In genomic region chr18:51617167-51617566, GRCh38 we compare ENCODE assay signal across 32 cellular contexts.
A peak's percentile ranks its signal among the peaks of the same experiment; 100 is the strongest.
DNase-seq lines count a peak whose midpoint lies in the region; ATAC-seq, FAIRE-seq and TF ChIP-seq lines count a peak whose summit lies in the region.
"Had no signal": no experiment of that assay in that cellular context is flagged by ENCODE, and none has a peak within 500 bp of the region (broad histone marks: within the 10 kb centered on the region; RNA-seq: fewer than 3 reads in every experiment).

No MANE protein-coding gene starts in this region.

- H3K9ac ChIP-seq in astrocyte (ENCODE audit: low read length) = no peak overlapping the region

- H3K4me1 Mint-ChIP-seq in astrocyte (ENCODE audit: low read depth, unreplicated experiment) (peaks cover 21% of the 10 kb centered on the region), T-helper 17 cell (peaks cover 2% of the 10 kb centered on the region)
- H3K4me1 Mint-ChIP-seq: natural killer cell; stimulated activated naive B cell treated with anti-CD40 and anti-IgM and Interleukin-4, amounts not matched to agents 10 μg/mL and 1 μg/mL and 100 μg/mL, for 72 hours had no signal

- H3K79me2 ChIP-seq in astrocyte (ENCODE audit: insufficient read depth, low read length) = no peaks in the 10 kb centered on the region

- no peak overlapping the region for H3K4me3 ChIP-seq in astrocyte (ENCODE audit: insufficient read depth, low read depth, low read length)
- no peak overlapping the region for H3K4me3 ChIP-seq in fibroblast of pulmonary artery (replicated peaks; ENCODE audit: low read depth, low read length)
- H3K4me3 ChIP-seq: coronary artery, esophagus muscularis mucosa, lung, mucosa of descending colon had no signal

- H3K4me3 Mint-ChIP-seq in astrocyte (ENCODE audit: unreplicated experiment) = no peak overlapping the region
- no peak overlapping the region for H3K4me3 Mint-ChIP-seq in T-helper 17 cell
- H3K4me3 Mint-ChIP-seq: activated CD4-positive, alpha-beta memory T cell treated with anti-CD3 and anti-CD28 coated beads for 36 hours; effector memory CD8-positive, alpha-beta T cell; natural killer cell; stimulated activated naive B cell treated with anti-CD40 and anti-IgM and Interleukin-4, amounts not matched to agents 10 μg/mL and 1 μg/mL and 100 μg/mL, for 72 hours had no signal

- no peak overlapping the region for H3K27ac ChIP-seq in astrocyte (ENCODE audit: low read depth, low read length)
- H3K27ac ChIP-seq: C4-2B, coronary artery, esophagus muscularis mucosa had no signal

- H3K27me3 ChIP-seq in astrocyte (ENCODE audit: insufficient read depth, low read length) = no peaks in the 10 kb centered on the region

- H3K27ac Mint-ChIP-seq in astrocyte (ENCODE audit: unreplicated experiment) = no peak overlapping the region
- H3K27ac Mint-ChIP-seq in T-helper 17 cell = no peak overlapping the region
- H3K27ac Mint-ChIP-seq: activated CD4-positive, alpha-beta memory T cell treated with anti-CD3 and anti-CD28 coated beads for 36 hours; effector memory CD8-positive, alpha-beta T cell; natural killer cell; stimulated activated naive B cell treated with anti-CD40 and anti-IgM and Interleukin-4, amounts not matched to agents 10 μg/mL and 1 μg/mL and 100 μg/mL, for 72 hours had no signal

- ATAC-seq in GM19467 (IDR thresholded peaks at IDR 0.05; ENCODE audit: unreplicated experiment) (no peak), T-helper 17 cell (no peak)
- ATAC-seq: effector memory CD8-positive, alpha-beta T cell; mucosa of descending colon; natural killer cell; stimulated activated naive B cell treated with anti-CD40 and anti-IgM and Interleukin-4, amounts not matched to agents 10 μg/mL and 1 μg/mL and 100 μg/mL, for 72 hours had no signal

- H3K36me3 Mint-ChIP-seq in astrocyte (ENCODE audit: low read depth, unreplicated experiment) (no peaks in the 10 kb centered on the region), T-helper 17 cell (ENCODE audit: low read depth) (peaks cover 2% of the 10 kb centered on the region)
- H3K36me3 Mint-ChIP-seq: activated CD4-positive, alpha-beta memory T cell treated with anti-CD3 and anti-CD28 coated beads for 36 hours; natural killer cell; stimulated activated naive B cell treated with anti-CD40 and anti-IgM and Interleukin-4, amounts not matched to agents 10 μg/mL and 1 μg/mL and 100 μg/mL, for 72 hours had no signal

- no peaks in the 10 kb centered on the region for H4K20me1 ChIP-seq in astrocyte (ENCODE audit: insufficient read depth, low read length)

- FAIRE-seq in astrocyte (lab: Jason Lieb, UNC) = no peak
- FAIRE-seq in urothelium cell line (lab: Jason Lieb, UNC) = no peak
- FAIRE-seq: frontal cortex had no signal

- no peaks in the 10 kb centered on the region for H3K9me3 Mint-ChIP-seq in astrocyte (ENCODE audit: unreplicated experiment)
- H3K9me3 Mint-ChIP-seq: activated CD4-positive, alpha-beta memory T cell treated with anti-CD3 and anti-CD28 coated beads for 36 hours; natural killer cell had no signal

- H3K4me2 ChIP-seq in astrocyte (ENCODE audit: low read length) = no peak overlapping the region

- H3K9me3 ChIP-seq in astrocyte (ENCODE audit: insufficient read depth, low read depth, low read length) (no peaks in the 10 kb centered on the region), T-helper 17 cell (ENCODE audit: control insufficient read depth, low read length, poor library complexity, severe bottlenecking) (no peaks in the 10 kb centered on the region)
- H3K9me3 ChIP-seq: Caco-2, esophagus muscularis mucosa, mucosa of descending colon had no signal

- TF ChIP-seq CTCF in astrocyte (IDR thresholded peaks at IDR 0.05; ENCODE audit: insufficient read depth, low read depth, low read length) (no peak), fibroblast of pulmonary artery (IDR thresholded peaks at IDR 0.05; ENCODE audit: low read length, missing control alignments) (no peak)

- H3K27me3 Mint-ChIP-seq in astrocyte (ENCODE audit: low read depth, unreplicated experiment) (no peaks in the 10 kb centered on the region), T-helper 17 cell (peaks cover 11% of the 10 kb centered on the region)

- DNase-seq in M059J (ENCODE audit: low read depth) (peak; percentile 69), astrocyte (ENCODE audit: low read depth) (peak; percentile 72), fibroblast of pulmonary artery (ENCODE audit: low read depth) (peak; percentile 64), urothelium cell line (ENCODE audit: low spot score) (peak; percentile 53), NCI-H1694 (lab: John Stamatoyannopoulos, UW) (no peak), T-helper 17 cell (no peak)
- DNase-seq: activated CD4-positive, alpha-beta memory T cell treated with anti-CD3 and anti-CD28 coated beads for 36 hours; activated CD4-positive, CD25-positive, alpha-beta regulatory T cell treated with anti-CD3 and anti-CD28 coated beads, Interleukin-2, amount 50 U/mL, for 72 hours; activated naive CD4-positive, alpha-beta T cell treated with Interleukin-2 at 50 U/mL for 16 hours; amniotic stem cell; Caco-2; DMS53; effector memory CD8-positive, alpha-beta T cell; KBM-7; left cardiac atrium; mucosa of descending colon; natural killer cell; NCI-H1417; NCI-H2029 treated with DMSO at 0.1 percent for 48 hours; NCI-H2227 treated with DMSO at 0.1 percent for 48 hours; NCI-H526 treated with DMSO at 0.1 percent for 48 hours; NK-92 treated with Interleukin-12 subunit alpha and Interleukin-12 subunit beta, amount 100 ng/mL, for 24 hours; occipital lobe; SHP77 treated with DMSO at 0.1 percent for 48 hours; stimulated activated naive B cell treated with anti-CD40 and anti-IgM and Interleukin-4, amounts not matched to agents 10 μg/mL and 1 μg/mL and 100 μg/mL, for 72 hours; substantia nigra had no signal

- H3K4me1 ChIP-seq in astrocyte (ENCODE audit: insufficient read depth, low read length) = peaks cover 26% of the 10 kb centered on the region
- H3K4me1 ChIP-seq: Caco-2 had no signal

- no peak overlapping the region for H2AFZ ChIP-seq in astrocyte (ENCODE audit: low read depth, low read length)

- no peaks in the 10 kb centered on the region for H3K36me3 ChIP-seq in astrocyte (ENCODE audit: insufficient read depth, low read length)
- H3K36me3 ChIP-seq: esophagus muscularis mucosa had no signal

Comparison
In these comparisons a context has a peak if more than half of its experiments do, and no peak if none do; other contexts are left out.
1. DNase-seq: peak in M059J (single experiment), astrocyte (single experiment), fibroblast of pulmonary artery (single experiment) and urothelium cell line (single experiment); none in NCI-H1694 (single experiment) and T-helper 17 cell (0 of 3).